Comparison of ENCODE assay signal across 8 cellular contexts in genomic region chr3:194203482-194204035, GRCh38.
DNase-seq lines count a peak whose midpoint lies in the region; ATAC-seq and TF ChIP-seq lines count a peak whose summit lies in the region.

No MANE protein-coding gene starts in this region.

- peak overlapping the region; percentile 89 for H4K91ac ChIP-seq in trophoblast cell (ENCODE audit: low read depth, low read length)

- peak overlapping the region; percentile 76 for H2BK120ac ChIP-seq in trophoblast cell (ENCODE audit: insufficient read depth, low read length, poor library complexity)

- no peak for TF ChIP-seq CTCF in GM13976 (IDR thresholded peaks at IDR 0.05; ENCODE audit: borderline replicate concordance, control extremely low read depth, extremely low read depth, insufficient read depth, missing control alignments)
- 0 out of 2 replicates have a peak, but pooled peaks have one; percentile 28 for TF ChIP-seq CTCF in Loucy (conservative IDR thresholded peaks at IDR 0.05; ENCODE audit: low read length)
- no peak for TF ChIP-seq CTCF in mammary epithelial cell (conservative IDR thresholded peaks at IDR 0.05 in 1 of 2, IDR thresholded peaks at IDR 0.05 in 1 of 2; ENCODE audit: extremely low read depth in 1 of 2, insufficient read depth in 1 of 2, low read depth in 1 of 2, low read length in 2 of 2)
- TF ChIP-seq CTCF in RWPE1 (conservative IDR thresholded peaks at IDR 0.05; ENCODE audit: low read depth), result no peak

- H3K4me2 ChIP-seq in Loucy (ENCODE audit: low read depth, low read length, poor library complexity, severe bottlenecking) (peak overlapping the region; percentile 99), mammary epithelial cell (ENCODE audit: insufficient read depth, low read depth, low read length) (peak overlapping the region; percentile 90), trophoblast cell (ENCODE audit: low read length) (peak overlapping the region; percentile 65)

- no peaks in the 10 kb centered on the region for H3K9me2 ChIP-seq in Loucy (replicated peaks; ENCODE audit: low read depth, low read length)

- H3K27ac ChIP-seq in mammary epithelial cell (ENCODE audit: insufficient read depth, low read depth, low read length), result no peak overlapping the region
- no peak overlapping the region for H3K27ac ChIP-seq in trophoblast cell (ENCODE audit: low read depth, low read length)
- no peak overlapping the region; the same call in 1 of the 2 replicates for H3K27ac ChIP-seq in RWPE1

- H3K14ac ChIP-seq in trophoblast cell (ENCODE audit: low read length), result peak overlapping the region; percentile 84

- H3K4me3 ChIP-seq in Loucy (ENCODE audit: low read length, poor library complexity, severe bottlenecking) (peak overlapping the region; percentile 77), mammary epithelial cell (replicated peaks in 1 of 3; ENCODE audit: insufficient read depth in 1 of 3, low read depth in 2 of 3, low read length in 3 of 3) (peak overlapping the region in 2 of 3 experiments; percentile 39 to 46), trophoblast cell (ENCODE audit: low read depth, low read length) (no peak overlapping the region)

- ATAC-seq in GM21390 (IDR thresholded peaks at IDR 0.05; ENCODE audit: unreplicated experiment), result no peak

- in situ Hi-C loops in GM13976 (cut with MboI; ENCODE audit: low sequenced_read_pairs, unreplicated experiment) (no loop called here), mammary epithelial cell (cut with MboI; ENCODE audit: low sequenced_read_pairs in 2 of 2) (no loop called here)

- peak overlapping the region; percentile 87 for H4K8ac ChIP-seq in trophoblast cell (ENCODE audit: low read depth, low read length)

- H3K79me2 ChIP-seq in Loucy (ENCODE audit: insufficient read depth, low read length), result peaks cover 18% of the 10 kb centered on the region
- H3K79me2 ChIP-seq in mammary epithelial cell (ENCODE audit: insufficient read depth, low read length), result no peaks in the 10 kb centered on the region
- no peaks in the 10 kb centered on the region for H3K79me2 ChIP-seq in trophoblast cell (ENCODE audit: control insufficient read depth, insufficient read depth, low read length, poor library complexity)

- 43% methylated on average over 11 of the region's 11 CpGs for WGBS in mammary epithelial cell (ENCODE audit: low coverage, missing lambda C conversion rate)
- WGBS in trophoblast cell (ENCODE audit: extremely low coverage, insufficient coverage, insufficient read length), result no CpG with 5 or more reads among the region's 11 CpGs

- DNase-seq in GM13976 (ENCODE audit: low spot score) (peak; percentile 54), mammary epithelial cell (no peak), trophoblast cell (no peak), hippocampal formation (lab: John Stamatoyannopoulos, UW) (no peak), RWPE1 (ENCODE audit: low spot score) (no peak), OCI-M2 (lab: John Stamatoyannopoulos, UW; ENCODE audit: unreplicated experiment) (no peak)

- 0 out of 2 replicates have a peak, but pooled peaks cover 11% of the 10 kb centered on the region for H3F3A ChIP-seq in Loucy (ENCODE audit: low read depth)

- H3K23ac ChIP-seq in trophoblast cell (ENCODE audit: low read length), result no peak overlapping the region

- POLR2A ChIA-PET in RWPE1 (lab: Yijun Ruan, JAX; ENCODE audit: low non-redundant PET), result no interaction called here

- no peaks in the 10 kb centered on the region for H3K9me3 ChIP-seq in Loucy (ENCODE audit: insufficient read depth, low read depth, low read length)
- H3K9me3 ChIP-seq in mammary epithelial cell (replicated peaks; ENCODE audit: insufficient read depth, low read length), result no peaks in the 10 kb centered on the region
- H3K9me3 ChIP-seq in trophoblast cell (ENCODE audit: insufficient read depth, low read depth, low read length), result peaks cover 3% of the 10 kb centered on the region

- peaks cover 44% of the 10 kb centered on the region for H3K4me1 ChIP-seq in Loucy (ENCODE audit: insufficient read depth, low read length, poor library complexity, severe bottlenecking)
- peaks cover 5% of the 10 kb centered on the region for H3K4me1 ChIP-seq in mammary epithelial cell (ENCODE audit: insufficient read depth, low read length)
- H3K4me1 ChIP-seq in trophoblast cell (ENCODE audit: control insufficient read depth in 1 of 2, insufficient read depth in 2 of 2, low read length in 2 of 2), result peaks cover 8 to 17% of the 10 kb centered on the region in 2 experiments

- H2BK5ac ChIP-seq in trophoblast cell (ENCODE audit: low read depth, low read length, poor library complexity), result peak overlapping the region; percentile 28

- no peak overlapping the region for H3K4ac ChIP-seq in trophoblast cell (ENCODE audit: low read depth, low read length)

- no peaks in the 10 kb centered on the region for H4K20me1 ChIP-seq in Loucy (ENCODE audit: insufficient read depth, low read length, poor library complexity, severe bottlenecking)
- no peaks in the 10 kb centered on the region for H4K20me1 ChIP-seq in mammary epithelial cell (ENCODE audit: insufficient read depth, low read length)

- peak overlapping the region; percentile 89 for H4K12ac ChIP-seq in trophoblast cell (ENCODE audit: low read depth, low read length)

- peak overlapping the region; percentile 24 for H2AK5ac ChIP-seq in trophoblast cell (ENCODE audit: low read length)

- H3K18ac ChIP-seq in trophoblast cell (ENCODE audit: low read length), result peak overlapping the region; percentile 78

- no TSS peak for BruUV-seq in mammary epithelial cell (replicated peaks; lab: Mats Ljungman, UMichigan)

- peaks cover 16% of the 10 kb centered on the region for H3K79me1 ChIP-seq in trophoblast cell (ENCODE audit: low read length)

- dilution Hi-C loops in mammary epithelial cell (cut with HindIII; ENCODE audit: low sequenced_read_pairs), result no loop called here

- peak overlapping the region; percentile 97 for H2BK12ac ChIP-seq in trophoblast cell (ENCODE audit: low read length)

- H3K36me3 ChIP-seq in Loucy (ENCODE audit: insufficient read depth, low read length) (no peaks in the 10 kb centered on the region), mammary epithelial cell (ENCODE audit: insufficient read depth, low read length) (no peaks in the 10 kb centered on the region), trophoblast cell (ENCODE audit: control insufficient read depth in 1 of 2, insufficient read depth in 2 of 2, low read length in 2 of 2) (no peaks in the 10 kb centered on the region)

- no peaks in the 10 kb centered on the region for H3K27me3 ChIP-seq in Loucy (ENCODE audit: insufficient read depth, low read length, poor library complexity, severe bottlenecking)
- H3K27me3 ChIP-seq in mammary epithelial cell (ENCODE audit: insufficient read depth, low read length), result no peaks in the 10 kb centered on the region
- H3K27me3 ChIP-seq in trophoblast cell (ENCODE audit: insufficient read depth, low read length), result no peaks in the 10 kb centered on the region

- H3K9ac ChIP-seq in Loucy (ENCODE audit: low read depth, low read length, poor library complexity, severe bottlenecking) (peak overlapping the region; percentile 85), mammary epithelial cell (ENCODE audit: insufficient read depth, low read length) (no peak overlapping the region), trophoblast cell (ENCODE audit: low read length) (peak overlapping the region; percentile 61)

- intact Hi-C loops in mammary epithelial cell (cut with micrococcal nuclease), result loop anchor here (5.0 kb wide), 1 partner anchor 94 kb away; no protein-coding TSS in a partner anchor

- CTCF ChIA-PET in mammary epithelial cell (lab: Charles Lee; ENCODE audit: low non-redundant PET), result interaction anchor here (0.7 kb wide), 1 partner anchor 580 kb away, joined by 5 read pairs; no protein-coding TSS in a partner anchor
- CTCF ChIA-PET in RWPE1 (lab: Yijun Ruan, JAX), result interaction anchor here (0.6 to 1.7 kb wide), 4 partner anchors 34 to 665 kb away, joined by 3 to 5 read pairs (median 4); no protein-coding TSS in a partner anchor

- H2AFZ ChIP-seq in Loucy (ENCODE audit: low read length) (peak overlapping the region; percentile 76), mammary epithelial cell (ENCODE audit: low read depth, low read length) (peak overlapping the region; percentile 90), trophoblast cell (ENCODE audit: insufficient read depth, low read length, poor library complexity) (no peak overlapping the region)
